1 cellular context compared by ENCODE assay signal in the genomic region with DNA sequence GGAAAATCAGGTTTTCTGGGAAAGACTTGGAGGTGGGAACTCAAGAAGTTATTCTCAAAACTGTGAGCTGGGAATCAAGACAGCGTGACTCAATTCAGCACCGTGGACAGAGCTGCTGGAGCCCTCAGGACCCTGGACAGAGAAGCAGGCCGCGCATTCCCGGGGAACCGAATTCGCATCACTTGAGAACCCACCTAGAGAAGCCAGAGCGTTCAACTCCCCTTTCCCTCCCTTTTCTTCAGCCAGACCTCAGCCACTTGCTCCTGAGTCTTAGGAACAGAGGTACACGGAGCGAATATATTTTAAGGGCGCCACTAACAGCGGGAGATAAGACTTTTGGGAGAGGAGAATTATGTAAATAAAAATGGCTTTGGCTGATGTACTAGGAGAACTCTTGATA.
TF ChIP-seq lines count a peak whose summit lies in the region.

No MANE protein-coding gene starts in this region.

TF ChIP-seq in HepG2, 621 proteins besides CTCF, POLR2A, EP300 and RAD21 (continued from another document and continues in another):
- peak; percentile 97 for TF ChIP-seq FOXP4 (CRISPR knock-in tag; IDR thresholded peaks at IDR 0.05)
- TF ChIP-seq ZNF800 (CRISPR knock-in tag; IDR thresholded peaks at IDR 0.05): peak; percentile 100
- peak; percentile 100 for TF ChIP-seq ZNF235 (CRISPR knock-in tag; IDR thresholded peaks at IDR 0.05; ENCODE audit: borderline replicate concordance)
- peak; percentile 100 for TF ChIP-seq BCL3 (CRISPR knock-in tag; IDR thresholded peaks at IDR 0.05)
- TF ChIP-seq RFX1 (IDR thresholded peaks at IDR 0.05): no peak
- peak; percentile 100 for TF ChIP-seq MLXIP (CRISPR knock-in tag; IDR thresholded peaks at IDR 0.05; ENCODE audit: borderline replicate concordance)
- peak; percentile 100 for TF ChIP-seq EED (CRISPR knock-in tag; IDR thresholded peaks at IDR 0.05)
- TF ChIP-seq ZNF549 (CRISPR knock-in tag; IDR thresholded peaks at IDR 0.05): peak; percentile 98
- peak; percentile 100 for TF ChIP-seq MZF1 (CRISPR knock-in tag; IDR thresholded peaks at IDR 0.05; ENCODE audit: borderline replicate concordance)
- TF ChIP-seq CREM (IDR thresholded peaks at IDR 0.05): no peak
- TF ChIP-seq CREM (CRISPR knock-in tag; IDR thresholded peaks at IDR 0.05): peak; percentile 90
- peak; percentile 78 for TF ChIP-seq ZNF143 (CRISPR knock-in tag; IDR thresholded peaks at IDR 0.05)
- peak; percentile 100 for TF ChIP-seq ZNF30 (CRISPR knock-in tag; IDR thresholded peaks at IDR 0.05)
- no peak for TF ChIP-seq RAD51 (IDR thresholded peaks at IDR 0.05; ENCODE audit: borderline replicate concordance)
- TF ChIP-seq ATF7 (IDR thresholded peaks at IDR 0.05): no peak
- peak; percentile 91 for TF ChIP-seq ATF7 (CRISPR knock-in tag; IDR thresholded peaks at IDR 0.05)
- TF ChIP-seq ZNF276 (CRISPR knock-in tag; IDR thresholded peaks at IDR 0.05; ENCODE audit: low read depth): peak; percentile 99
- peak; percentile 100 for TF ChIP-seq ZNF138 (CRISPR knock-in tag; IDR thresholded peaks at IDR 0.05; ENCODE audit: low read depth)
- TF ChIP-seq KLF9 (CRISPR knock-in tag; IDR thresholded peaks at IDR 0.05; ENCODE audit: low read depth): peak; percentile 100
- TF ChIP-seq RBAK (CRISPR knock-in tag; IDR thresholded peaks at IDR 0.05): peak; percentile 96
- TF ChIP-seq ZBTB7B (CRISPR knock-in tag; IDR thresholded peaks at IDR 0.05): peak; percentile 100
- TF ChIP-seq ZNF644 (CRISPR knock-in tag; IDR thresholded peaks at IDR 0.05; ENCODE audit: low read depth): peak; percentile 98
- peak; percentile 98 for TF ChIP-seq ZNF329 (CRISPR knock-in tag; IDR thresholded peaks at IDR 0.05; ENCODE audit: low read depth)
- peak; percentile 100 for TF ChIP-seq ZFP36L2 (CRISPR knock-in tag; IDR thresholded peaks at IDR 0.05)
- TF ChIP-seq EHMT2 (IDR thresholded peaks at IDR 0.05; ENCODE audit: borderline replicate concordance, low read depth, low read length): peak; percentile 100
- TF ChIP-seq NR2F6 (IDR thresholded peaks at IDR 0.05): no peak
- peak; percentile 95 for TF ChIP-seq NR2F6 (CRISPR knock-in tag; IDR thresholded peaks at IDR 0.05)
- peak; percentile 100 for TF ChIP-seq PREB (CRISPR knock-in tag; IDR thresholded peaks at IDR 0.05)
- peak; percentile 100 for TF ChIP-seq ZNF615 (CRISPR knock-in tag; IDR thresholded peaks at IDR 0.05; ENCODE audit: borderline replicate concordance)
- peak; percentile 100 for TF ChIP-seq ISX (CRISPR knock-in tag; conservative IDR thresholded peaks at IDR 0.05)
- TF ChIP-seq ZSCAN12 (CRISPR knock-in tag; IDR thresholded peaks at IDR 0.05): peak; percentile 100
- TF ChIP-seq ZBTB8A (CRISPR knock-in tag; IDR thresholded peaks at IDR 0.05; ENCODE audit: borderline replicate concordance, low read depth): peak; percentile 99
- TF ChIP-seq IKZF4 (CRISPR knock-in tag; IDR thresholded peaks at IDR 0.05; ENCODE audit: borderline replicate concordance, low read depth, not compliant biosample characterization): peak; percentile 100
- peak; percentile 100 for TF ChIP-seq NFKB2 (CRISPR knock-in tag; IDR thresholded peaks at IDR 0.05; ENCODE audit: borderline replicate concordance)
- TF ChIP-seq, protein P1, sequence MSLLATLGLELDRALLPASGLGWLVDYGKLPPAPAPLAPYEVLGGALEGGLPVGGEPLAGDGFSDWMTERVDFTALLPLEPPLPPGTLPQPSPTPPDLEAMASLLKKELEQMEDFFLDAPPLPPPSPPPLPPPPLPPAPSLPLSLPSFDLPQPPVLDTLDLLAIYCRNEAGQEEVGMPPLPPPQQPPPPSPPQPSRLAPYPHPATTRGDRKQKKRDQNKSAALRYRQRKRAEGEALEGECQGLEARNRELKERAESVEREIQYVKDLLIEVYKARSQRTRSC (CRISPR knock-in tag; IDR thresholded peaks at IDR 0.05; ENCODE audit: low read depth): peak; percentile 100
- TF ChIP-seq ZSCAN31 (CRISPR knock-in tag; IDR thresholded peaks at IDR 0.05; ENCODE audit: low read depth): peak; percentile 100
- peak; percentile 99 for TF ChIP-seq ZNF12 (CRISPR knock-in tag; IDR thresholded peaks at IDR 0.05)
- no peak for TF ChIP-seq ZNF282 (IDR thresholded peaks at IDR 0.05; ENCODE audit: partially characterized antibody)
- TF ChIP-seq, protein P2, sequence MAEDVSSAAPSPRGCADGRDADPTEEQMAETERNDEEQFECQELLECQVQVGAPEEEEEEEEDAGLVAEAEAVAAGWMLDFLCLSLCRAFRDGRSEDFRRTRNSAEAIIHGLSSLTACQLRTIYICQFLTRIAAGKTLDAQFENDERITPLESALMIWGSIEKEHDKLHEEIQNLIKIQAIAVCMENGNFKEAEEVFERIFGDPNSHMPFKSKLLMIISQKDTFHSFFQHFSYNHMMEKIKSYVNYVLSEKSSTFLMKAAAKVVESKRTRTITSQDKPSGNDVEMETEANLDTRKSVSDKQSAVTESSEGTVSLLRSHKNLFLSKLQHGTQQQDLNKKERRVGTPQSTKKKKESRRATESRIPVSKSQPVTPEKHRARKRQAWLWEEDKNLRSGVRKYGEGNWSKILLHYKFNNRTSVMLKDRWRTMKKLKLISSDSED (CRISPR knock-in tag; IDR thresholded peaks at IDR 0.05): peak; percentile 100
- peak; percentile 100 for TF ChIP-seq IRF2 (CRISPR knock-in tag; IDR thresholded peaks at IDR 0.05)
- TF ChIP-seq THYN1 (CRISPR knock-in tag; IDR thresholded peaks at IDR 0.05; ENCODE audit: borderline replicate concordance, low read depth): peak; percentile 100
- TF ChIP-seq NRL (CRISPR knock-in tag; IDR thresholded peaks at IDR 0.05; ENCODE audit: borderline replicate concordance): peak; percentile 100
- TF ChIP-seq, protein P3, sequence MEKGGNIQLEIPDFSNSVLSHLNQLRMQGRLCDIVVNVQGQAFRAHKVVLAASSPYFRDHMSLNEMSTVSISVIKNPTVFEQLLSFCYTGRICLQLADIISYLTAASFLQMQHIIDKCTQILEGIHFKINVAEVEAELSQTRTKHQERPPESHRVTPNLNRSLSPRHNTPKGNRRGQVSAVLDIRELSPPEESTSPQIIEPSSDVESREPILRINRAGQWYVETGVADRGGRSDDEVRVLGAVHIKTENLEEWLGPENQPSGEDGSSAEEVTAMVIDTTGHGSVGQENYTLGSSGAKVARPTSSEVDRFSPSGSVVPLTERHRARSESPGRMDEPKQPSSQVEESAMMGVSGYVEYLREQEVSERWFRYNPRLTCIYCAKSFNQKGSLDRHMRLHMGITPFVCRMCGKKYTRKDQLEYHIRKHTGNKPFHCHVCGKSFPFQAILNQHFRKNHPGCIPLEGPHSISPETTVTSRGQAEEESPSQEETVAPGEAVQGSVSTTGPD (CRISPR knock-in tag; IDR thresholded peaks at IDR 0.05): peak; percentile 98
- peak; percentile 100 for TF ChIP-seq REL (CRISPR knock-in tag; conservative IDR thresholded peaks at IDR 0.05)
- no peak for TF ChIP-seq MBD4 (IDR thresholded peaks at IDR 0.05; ENCODE audit: borderline replicate concordance, low read length)
- no peak for TF ChIP-seq MATR3 (CRISPR knock-in tag; IDR thresholded peaks at IDR 0.05)
- peak; percentile 94 for TF ChIP-seq TFDP2 (CRISPR knock-in tag; IDR thresholded peaks at IDR 0.05)
- TF ChIP-seq IKZF1 (IDR thresholded peaks at IDR 0.05): no peak
